In genomic region chr11:62805044-62805892, GRCh38 we compare ENCODE assay signal across 8 cellular contexts. TPM values are rescaled to one million over a fixed set of nuclear protein-coding genes. Genes with fewer than 3 reads are reported as not detected.
DNase-seq lines count a peak whose midpoint lies in the region; ATAC-seq and TF ChIP-seq lines count a peak whose summit lies in the region.

Gene NXF1, minus strand, starts transcription at chr11:62805440. Its CDS starts 84 bp downstream, at chr11:62805356.

- peaks cover 0 to 43% (median 13%) of the 10 kb centered on the region in 3 donors for H3K4me1 ChIP-seq in gastroesophageal sphincter

- ATAC-seq in gastroesophageal sphincter = peak; percentile 94

- peaks cover 0 to 45% of the 10 kb centered on the region in 2 donors for H3K36me3 ChIP-seq in gastroesophageal sphincter

- no peak for TF ChIP-seq EP300 in gastroesophageal sphincter (IDR thresholded peaks at IDR 0.05)

- DNase-seq in HFF-Myc (ENCODE audit: extremely low read depth, low read depth) (peak; percentile 77), NAMALWA (ENCODE audit: low spot score) (peak; percentile 96), SK-MEL-5 (ENCODE audit: low read depth, low spot score) (peak; percentile 84), nucleus accumbens (lab: John Stamatoyannopoulos, UW) (peak in 55 of 56 donors; percentile 63 to 96 (median 91)), superior temporal gyrus (ENCODE audit: extremely low spot score) (peak; percentile 95)
- DNase-seq in activated naive CD4-positive, alpha-beta T cell treated with Interleukin-2 at 50 U/mL for 16 hours = peak; percentile 95

- H3K27me3 ChIP-seq in gastroesophageal sphincter = no peaks in the 10 kb centered on the region

- H3K9me3 ChIP-seq in gastroesophageal sphincter = no peaks in the 10 kb centered on the region

- WGBS in gastroesophageal sphincter (ENCODE audit: low coverage in 1 of 2), 2 donors = 0% methylated on average over 3 to 9 of the region's 77 CpGs

- peak within 1 kb of the TSS; percentile 94 for H3K4me3 ChIP-seq in GM08714 (ENCODE audit: low read length)
- H3K4me3 ChIP-seq in HFF-Myc (replicated peaks; ENCODE audit: low read depth, low read length) = peak within 1 kb of the TSS; percentile 59
- H3K4me3 ChIP-seq in gastroesophageal sphincter = peak within 1 kb of the TSS; percentile 77 to 99

- in situ Hi-C loops in SK-MEL-5 (cut with HindIII; ENCODE audit: low pct_unique_long_range_greater_than_20kb, low sequenced_read_pairs) = no loop called here

- TF ChIP-seq POLR2A in gastroesophageal sphincter (IDR thresholded peaks at IDR 0.05) = peak; percentile 100

- TF ChIP-seq CTCF in HFF-Myc (IDR thresholded peaks at IDR 0.05; ENCODE audit: low read depth, low read length, missing control alignments) (no peak), gastroesophageal sphincter (IDR thresholded peaks at IDR 0.05) (peak in 3 of 4 experiments; percentile 34 to 48 (median 46))

- peak within 1 kb of the TSS; percentile 85 to 98 (median 96) for H3K27ac ChIP-seq in gastroesophageal sphincter

RNA-seq across cellular contexts. Expression of gene NXF1, which starts in this region (rescaled TPM):
- 11.4 and 16.3 TPM in 2 replicates for total RNA-seq in SK-MEL-5 (2014; rRNA removed; shearing (Covaris generic))
- polyA plus RNA-seq in SK-MEL-5 (2015; cell fraction: cytosol; rRNA removed) = 35.8 and 36.6 TPM in 2 replicates
- 167 and 206 TPM in 2 replicates for polyA plus RNA-seq in SK-MEL-5 (2015; cell fraction: nucleus; rRNA removed)
- 10 to 100 TPM; 33.2 to 72.3 (median 57.2) TPM for total RNA-seq in gastroesophageal sphincter

Comparison
In these comparisons a context has a peak if more than half of its experiments do, and no peak if none do; other contexts are left out.
1. Peak in every context shown above with its lines: DNase-seq, ATAC-seq, H3K4me3 ChIP-seq and H3K27ac ChIP-seq.